ENCODE assay signal across 24 cellular contexts in the genomic region with DNA sequence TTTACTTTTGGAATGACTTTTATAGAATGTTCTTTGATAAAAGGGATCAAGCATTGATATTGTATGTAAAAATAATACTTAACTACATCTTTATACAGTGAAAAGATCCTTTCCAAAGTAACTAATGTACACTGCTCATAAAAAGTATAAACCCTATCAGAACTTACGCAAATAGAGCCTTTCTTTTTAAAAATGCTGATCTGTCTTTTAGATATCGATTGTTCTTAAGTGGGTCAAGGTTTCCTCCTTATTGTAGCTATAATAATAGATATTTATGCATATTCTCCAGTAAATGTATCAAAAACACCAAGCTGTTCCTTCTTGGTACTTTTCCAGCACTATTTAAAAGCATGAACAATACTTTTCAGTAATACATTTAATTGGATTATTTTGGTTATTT.
"Had no signal": no experiment of that assay in that cellular context is flagged by ENCODE, and none has a peak within 500 bp of the region (broad histone marks: within the 10 kb centered on the region; RNA-seq: fewer than 3 reads in every experiment).

No MANE protein-coding gene starts in this region.

- H3K4me3 Mint-ChIP-seq: T-helper 17 cell had no signal

- H3K27ac ChIP-seq: HL-60, KMS-11, RWPE1 had no signal

- H3K4me2 ChIP-seq: KMS-11, SK-N-SH had no signal

- DNase-seq: MV-4-11, NCI-H1048, NCI-H1105, NCI-H1417 treated with DMSO at 0.1 percent for 48 hours, NCI-H146, NCI-H187, NCI-H2029, NCI-H2081 treated with DMSO at 0.1 percent for 48 hours, NCI-H2171, NCI-H226, NCI-H446, NCI-H510A, NCI-H524 treated with DMSO at 0.1 percent for 48 hours, NCI-H69, NCI-H774, SHP77, SK-N-SH, T-helper 1 cell, T-helper 17 cell had no signal

- H3K27ac Mint-ChIP-seq: T-helper 17 cell had no signal

- ATAC-seq: T-helper 17 cell had no signal

- H3K9ac ChIP-seq: KMS-11, SK-N-SH had no signal

- H3K9me3 ChIP-seq: SK-N-SH had no signal

- H3K27me3 Mint-ChIP-seq: T-helper 17 cell had no signal

- FAIRE-seq: HTR-8/SVneo, RCC 7860 had no signal

- H3K9me2 ChIP-seq: SK-N-SH had no signal
